ENCODE assay signal across 23 cellular contexts in the genomic region with DNA sequence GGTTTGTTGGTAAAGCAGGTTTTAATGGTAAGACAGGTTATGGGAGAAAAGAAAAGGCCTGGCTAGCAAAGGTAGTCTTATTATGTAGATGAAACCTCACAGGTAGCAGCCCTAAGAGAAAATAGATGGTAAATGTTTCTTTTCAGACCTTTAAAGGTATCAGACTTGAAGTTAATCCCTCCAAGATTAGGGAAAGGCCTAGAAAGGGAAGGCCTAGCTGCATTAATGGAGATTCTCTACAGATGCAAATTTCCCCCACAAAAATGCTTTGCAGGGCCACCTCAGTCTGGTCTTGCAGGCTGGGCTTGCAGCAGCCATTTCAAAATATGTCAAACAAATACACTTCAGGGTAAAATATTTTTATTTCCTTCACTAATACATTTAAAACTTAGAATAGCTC.
DNase-seq lines count a peak whose midpoint lies in the region; ATAC-seq, FAIRE-seq and TF ChIP-seq lines count a peak whose summit lies in the region.
"Had no signal": no experiment of that assay in that cellular context is flagged by ENCODE, and none has a peak within 500 bp of the region (broad histone marks: within the 10 kb centered on the region; RNA-seq: fewer than 3 reads in every experiment).

No MANE protein-coding gene starts in this region.

- H3T11ph ChIP-seq in H9 (ENCODE audit: low read length), result no peak overlapping the region

- H3K4me2 ChIP-seq in H9 (ENCODE audit: insufficient read depth, insufficient read length, low read length) (no peak overlapping the region), H1 (ENCODE audit: insufficient read depth in 1 of 2, low read depth in 2 of 2, low read length in 2 of 2) (no peak overlapping the region; a peak in 1 of 4 replicates)
- H3K4me2 ChIP-seq: A549; BLaER1 treated with 17β-estradiol and CSF1 and Interleukin-3, amounts not matched to agents 10 nM and 100 nM had no signal

- peaks cover 2 to 30% (median 4%) of the 10 kb centered on the region in 3 experiments; a peak in 5 of 7 replicates for H3K36me3 Mint-ChIP-seq in H9 (ENCODE audit: insufficient read depth in 1 of 3, low read depth in 3 of 3)
- H3K36me3 Mint-ChIP-seq in activated T-cell treated with anti-CD3 and anti-CD28 coated beads, Interleukin-2, amount 50 U/mL, for 72 hours (ENCODE audit: insufficient read depth in 2 of 2), result no peaks in the 10 kb centered on the region
- H3K36me3 Mint-ChIP-seq: CD14-positive monocyte had no signal

- H2BK12ac ChIP-seq in H9 (ENCODE audit: insufficient read length, low read depth, low read length), result no peak overlapping the region
- H2BK12ac ChIP-seq in H1 (ENCODE audit: low read depth, low read length), result no peak overlapping the region

- H3K27me3 ChIP-seq in H9 (ENCODE audit: insufficient read depth, low read length) (no peaks in the 10 kb centered on the region), HUES64 (ENCODE audit: insufficient read depth, low read length) (no peaks in the 10 kb centered on the region), H1 (replicated peaks in 1 of 4; ENCODE audit: control insufficient read depth in 3 of 4, extremely low read depth in 1 of 4, insufficient read depth in 3 of 4, low read length in 3 of 4) (no peaks in the 10 kb centered on the region)
- H3K27me3 ChIP-seq: BE2C had no signal

- no peak for TF ChIP-seq POLR2A in H1 (IDR thresholded peaks at IDR 0.05; ENCODE audit: control extremely low read depth in 1 of 2, low read depth in 2 of 2, low read length in 2 of 2)

- no peak overlapping the region for H3K56ac ChIP-seq in H9 (ENCODE audit: insufficient read length, low read depth, low read length)
- H3K56ac ChIP-seq in H1 (replicated peaks; ENCODE audit: insufficient read length, low read depth, low read length), result no peak overlapping the region

- H3K79me2 ChIP-seq in H9 (ENCODE audit: insufficient read depth, low read length) (no peaks in the 10 kb centered on the region), H1 (ENCODE audit: control insufficient read depth in 1 of 2, insufficient read depth in 2 of 2, low read length in 2 of 2) (no peaks in the 10 kb centered on the region)

- POLR2A ChIA-PET in H1 (lab: Charles Lee; ENCODE audit: partially characterized antibody), result no interaction called here

- no peak overlapping the region for H3K14ac ChIP-seq in H9 (ENCODE audit: insufficient read depth, low read length)
- H3K14ac ChIP-seq in H1 (ENCODE audit: insufficient read length), result no peak overlapping the region

- H3K79me1 ChIP-seq in H9 (ENCODE audit: insufficient read depth, low read depth, low read length, poor library complexity, severe bottlenecking) (no peaks in the 10 kb centered on the region), H1 (ENCODE audit: low read depth, low read length) (no peaks in the 10 kb centered on the region)

- H4K8ac ChIP-seq in H9 (replicated peaks; ENCODE audit: insufficient read length, low read depth, low read length), result no peak overlapping the region
- no peak overlapping the region for H4K8ac ChIP-seq in H1 (ENCODE audit: extremely low read depth, insufficient read depth, low read length)

- TF ChIP-seq CTCF in H9 (conservative IDR thresholded peaks at IDR 0.05) (no peak), H1 (IDR thresholded peaks at IDR 0.05; ENCODE audit: control extremely low read depth in 1 of 3, insufficient read depth in 1 of 3, low read depth in 1 of 3, low read length in 3 of 3) (no peak)

- DNase-seq in H9 (no peak), H1 (ENCODE audit: low read depth in 1 of 2, low spot score in 2 of 2) (no peak), COR-L47 (lab: John Stamatoyannopoulos, UW) (no peak)
- DNase-seq in stimulated activated CD4-positive, alpha-beta T cell treated with anti-CD3 and anti-CD28 coated beads, Interleukin-1b, Interleukin-23, amount 100 ng/mL, for 48 hours, result no peak
- DNase-seq in activated T-cell treated with anti-CD3 and anti-CD28 coated beads, Interleukin-2, amount 50 U/mL, for 72 hours, result no peak
- DNase-seq: 8988T; ACHN; AML-193; BE2C; Caco-2; CD4-positive, alpha-beta T cell; DMS153; EL; GDM1; GOT3; HFFc6 had no signal

- H3K4me3 Mint-ChIP-seq in H9, result no peak overlapping the region
- no peak overlapping the region for H3K4me3 Mint-ChIP-seq in activated T-cell treated with anti-CD3 and anti-CD28 coated beads, Interleukin-2, amount 50 U/mL, for 72 hours
- H3K4me3 Mint-ChIP-seq: CD14-positive monocyte; CD4-positive, alpha-beta T cell; HFFc6 had no signal

- H3K4me3 ChIP-seq in HUES64 (ENCODE audit: low read length), result no peak overlapping the region
- no peak overlapping the region for H3K4me3 ChIP-seq in H1 (ENCODE audit: extremely low read depth in 1 of 4, insufficient read depth in 2 of 4, low read depth in 3 of 4, low read length in 4 of 4)
- H3K4me3 ChIP-seq: A549; BLaER1 treated with 17β-estradiol and CSF1 and Interleukin-3, amounts not matched to agents 10 nM and 100 nM; GM12878; HAP-1 had no signal

- peaks cover 52 to 67% of the 10 kb centered on the region in 2 experiments for H3K4me1 Mint-ChIP-seq in H9
- no peaks in the 10 kb centered on the region for H3K4me1 Mint-ChIP-seq in activated T-cell treated with anti-CD3 and anti-CD28 coated beads, Interleukin-2, amount 50 U/mL, for 72 hours (ENCODE audit: low read depth)
- H3K4me1 Mint-ChIP-seq: CD14-positive monocyte had no signal

- H3K4ac ChIP-seq in H9 (ENCODE audit: low read depth, low read length), result no peak overlapping the region
- H3K4ac ChIP-seq in H1 (replicated peaks; ENCODE audit: insufficient read length, low read depth, low read length), result no peak overlapping the region

- H2BK120ac ChIP-seq in H9 (ENCODE audit: low read depth, low read length, poor library complexity, severe bottlenecking), result no peak overlapping the region
- H2BK120ac ChIP-seq in H1 (replicated peaks; ENCODE audit: low read depth, low read length), result no peak overlapping the region

- H2AK5ac ChIP-seq in H9 (ENCODE audit: insufficient read length, low read length) (no peak overlapping the region), H1 (ENCODE audit: low read depth, low read length) (no peak overlapping the region)

- H3K18ac ChIP-seq in H9 (ENCODE audit: insufficient read length, low read depth, low read length) (no peak overlapping the region), H1 (ENCODE audit: extremely low read depth, low read length) (no peak overlapping the region)

- H4K91ac ChIP-seq in H9 (ENCODE audit: insufficient read length, low read depth, low read length) (no peak overlapping the region), H1 (replicated peaks; ENCODE audit: insufficient read length, low read length) (no peak overlapping the region)

- no peaks in the 10 kb centered on the region for H3K36me3 ChIP-seq in HUES64 (ENCODE audit: insufficient read depth, low read length)
- H3K36me3 ChIP-seq in H1 (ENCODE audit: control insufficient read depth in 2 of 4, insufficient read depth in 4 of 4, low read length in 3 of 4), result no peaks in the 10 kb centered on the region
- H3K36me3 ChIP-seq: BE2C; BLaER1 treated with 17β-estradiol and CSF1 and Interleukin-3, amounts not matched to agents 10 nM and 100 nM; HAP-1 had no signal

- H2BK20ac ChIP-seq in H9 (ENCODE audit: low read depth, low read length, poor library complexity, severe bottlenecking) (no peak overlapping the region), H1 (ENCODE audit: low read length) (no peak overlapping the region)

- no peaks in the 10 kb centered on the region for H4K20me1 ChIP-seq in H9 (ENCODE audit: control insufficient read depth, insufficient read depth, insufficient read length)
- no peaks in the 10 kb centered on the region for H4K20me1 ChIP-seq in H1 (replicated peaks in 1 of 2; ENCODE audit: control insufficient read depth in 1 of 2, insufficient read depth in 2 of 2, low read length in 2 of 2)
- H4K20me1 ChIP-seq: BLaER1 treated with 17β-estradiol and CSF1 and Interleukin-3, amounts not matched to agents 10 nM and 100 nM had no signal

- H3K4me1 ChIP-seq in H9 (ENCODE audit: insufficient read depth, low read length) (peaks cover 8% of the 10 kb centered on the region; the same call in 1 of the 2 replicates), HUES64 (ENCODE audit: insufficient read depth, low read length) (peaks cover 9% of the 10 kb centered on the region; the same call in 1 of the 2 replicates), H1 (replicated peaks in 1 of 4; ENCODE audit: control insufficient read depth in 3 of 4, insufficient read depth in 4 of 4, low read length in 3 of 4) (peaks cover 0 to 6% (median 0%) of the 10 kb centered on the region in 4 experiments; a peak in 3 of 7 replicates)
- H3K4me1 ChIP-seq: A549; BE2C; BLaER1 treated with 17β-estradiol and CSF1 and Interleukin-3, amounts not matched to agents 10 nM and 100 nM; Caco-2 had no signal

- TF ChIP-seq EP300 in H1 (IDR thresholded peaks at IDR 0.05; ENCODE audit: borderline replicate concordance in 1 of 2, low read depth in 2 of 2, low read length in 2 of 2), result no peak

- H3K9me3 ChIP-seq in H9 (ENCODE audit: control insufficient read depth, low read depth, low read length) (no peaks in the 10 kb centered on the region), HUES64 (ENCODE audit: insufficient read depth, low read depth, low read length) (no peaks in the 10 kb centered on the region), H1 (ENCODE audit: insufficient read depth in 2 of 2, low read depth in 1 of 2, low read length in 1 of 2) (no peaks in the 10 kb centered on the region; a peak in 2 of 4 replicates)
- H3K9me3 ChIP-seq: A549; BE2C; BLaER1 treated with 17β-estradiol and CSF1 and Interleukin-3, amounts not matched to agents 10 nM and 100 nM; Caco-2; HAP-1 had no signal

- no peak for TF ChIP-seq RAD21 in H1 (IDR thresholded peaks at IDR 0.05 in 1 of 2, conservative IDR thresholded peaks at IDR 0.05 in 1 of 2; ENCODE audit: low read depth in 2 of 2, low read length in 2 of 2)

- peaks cover 4 to 8% of the 10 kb centered on the region in 2 experiments; a peak in 4 of 5 replicates for H3K9me3 Mint-ChIP-seq in H9
- H3K9me3 Mint-ChIP-seq in activated T-cell treated with anti-CD3 and anti-CD28 coated beads, Interleukin-2, amount 50 U/mL, for 72 hours, result no peaks in the 10 kb centered on the region
- H3K9me3 Mint-ChIP-seq: CD4-positive, alpha-beta T cell; HFFc6 had no signal

- H3K27ac ChIP-seq in H9 (ENCODE audit: insufficient read length, low read depth, low read length) (peak overlapping the region; percentile 42), HUES64 (ENCODE audit: low read depth, low read length) (peak overlapping the region; percentile 82; the same call in 1 of the 2 replicates), H1 (ENCODE audit: low read depth, low read length) (no peak overlapping the region)
- H3K27ac ChIP-seq: A549; BLaER1 treated with 17β-estradiol and CSF1 and Interleukin-3, amounts not matched to agents 10 nM and 100 nM had no signal

- H4K5ac ChIP-seq in H9 (ENCODE audit: insufficient read length, low read depth, low read length), result no peak overlapping the region
- H4K5ac ChIP-seq in H1 (ENCODE audit: insufficient read length, low read depth, low read length), result peak overlapping the region; percentile 80

- no peak for ATAC-seq in activated T-cell treated with anti-CD3 and anti-CD28 coated beads, Interleukin-2, amount 50 U/mL, for 72 hours (replicated peaks in 1 of 2)
- ATAC-seq: A549, GM12878 had no signal

- H2BK5ac ChIP-seq in H9 (ENCODE audit: insufficient read length, low read length) (no peak overlapping the region), H1 (ENCODE audit: low read depth, low read length) (no peak overlapping the region)

- no peak overlapping the region for H3K9ac ChIP-seq in H9 (ENCODE audit: extremely low read depth, insufficient read length, low read length)
- H3K9ac ChIP-seq in HUES64 (ENCODE audit: low read depth, low read length), result no peak overlapping the region
- no peak overlapping the region for H3K9ac ChIP-seq in H1 (replicated peaks in 1 of 4; ENCODE audit: extremely low read depth in 1 of 4, low read depth in 3 of 4, low read length in 3 of 4)
- H3K9ac ChIP-seq: BLaER1 treated with 17β-estradiol and CSF1 and Interleukin-3, amounts not matched to agents 10 nM and 100 nM had no signal

- CTCF ChIA-PET in H1 (lab: Charles Lee; ENCODE audit: partially characterized antibody), result no interaction called here

- peak overlapping the region; percentile 32 to 98 (median 35); a peak in 5 of 7 replicates for H3K27ac Mint-ChIP-seq in H9
- no peak overlapping the region for H3K27ac Mint-ChIP-seq in activated T-cell treated with anti-CD3 and anti-CD28 coated beads, Interleukin-2, amount 50 U/mL, for 72 hours
- H3K27ac Mint-ChIP-seq: CD14-positive monocyte; CD4-positive, alpha-beta T cell; HFFc6 had no signal

- H2AFZ ChIP-seq in H9 (ENCODE audit: low read length) (no peak overlapping the region), H1 (ENCODE audit: low read length) (no peak overlapping the region)

- no peak overlapping the region for H2BK15ac ChIP-seq in H9 (ENCODE audit: low read depth, low read length)
- H2BK15ac ChIP-seq in H1 (ENCODE audit: low read length), result no peak overlapping the region

- H3K23me2 ChIP-seq in H9 (ENCODE audit: insufficient read length, low read depth, low read length, poor library complexity, severe bottlenecking), result no peaks in the 10 kb centered on the region
- no peaks in the 10 kb centered on the region for H3K23me2 ChIP-seq in H1 (ENCODE audit: low read depth, low read length)

- no peak overlapping the region for H3K23ac ChIP-seq in H9 (ENCODE audit: insufficient read length, low read depth, low read length)
- H3K23ac ChIP-seq in H1 (ENCODE audit: insufficient read length), result no peak overlapping the region

- no peaks in the 10 kb centered on the region for H3K27me3 Mint-ChIP-seq in H9 (ENCODE audit: low read depth)
- H3K27me3 Mint-ChIP-seq in activated T-cell treated with anti-CD3 and anti-CD28 coated beads, Interleukin-2, amount 50 U/mL, for 72 hours (ENCODE audit: low read depth), result peaks cover 4% of the 10 kb centered on the region
- H3K27me3 Mint-ChIP-seq: CD4-positive, alpha-beta T cell had no signal

- FAIRE-seq in H1 (lab: Jason Lieb, UNC), result no peak
- FAIRE-seq: A549, GM12878, GM19239 had no signal
